In the genomic region with DNA sequence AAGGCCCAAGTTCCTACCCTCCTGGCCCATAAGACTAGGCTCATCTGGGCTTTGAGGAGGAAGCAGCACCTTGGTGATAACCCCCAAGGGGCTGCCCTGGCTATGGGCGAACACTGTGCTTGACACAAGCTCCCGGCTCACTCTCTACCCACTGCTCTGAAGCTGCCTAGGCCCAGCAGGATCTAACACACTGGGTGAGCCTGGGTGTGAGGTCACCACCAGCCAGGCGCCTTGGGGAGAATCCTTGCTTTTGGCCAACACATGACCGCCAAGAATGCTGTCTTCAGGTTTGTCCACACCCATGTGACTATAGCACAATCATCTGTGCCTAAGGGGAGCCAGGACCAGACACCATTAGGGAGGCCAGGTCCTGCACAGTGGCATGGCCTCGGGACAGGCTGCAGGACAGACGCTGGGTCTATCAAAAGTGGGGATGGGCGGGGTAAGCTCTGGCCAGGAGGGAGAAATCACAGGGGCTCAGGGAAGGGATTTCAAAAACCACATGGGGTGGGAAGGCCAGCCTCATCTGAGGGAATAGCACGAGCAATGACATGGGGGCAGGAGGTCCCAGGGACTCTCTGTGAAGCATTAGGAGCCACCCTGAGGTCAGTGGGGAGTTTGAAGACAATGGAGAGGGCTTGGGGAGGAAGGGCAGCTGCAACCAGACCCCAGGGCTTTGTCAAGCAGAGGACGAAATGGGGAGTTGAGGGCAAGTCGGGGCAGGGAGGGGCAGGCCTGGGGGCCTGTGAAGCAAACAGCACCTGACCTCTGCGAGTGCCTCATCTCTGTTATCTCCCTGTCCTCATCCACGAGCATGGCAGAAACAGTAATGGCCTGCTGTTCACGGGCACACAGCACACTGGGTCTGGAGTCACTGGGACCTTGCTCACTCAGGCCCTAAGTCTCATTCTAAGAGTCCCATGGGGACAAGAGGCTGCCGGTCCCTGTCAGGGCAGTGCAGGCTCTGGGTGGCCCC, we compare ENCODE assay signal across 13 cellular contexts. TPM values are rescaled to one million over a fixed set of nuclear protein-coding genes. Genes with fewer than 3 reads are reported as not detected.
A peak's percentile ranks its signal among the peaks of the same experiment; 100 is the strongest.
DNase-seq lines count a peak whose midpoint lies in the region; ATAC-seq, FAIRE-seq and TF ChIP-seq lines count a peak whose summit lies in the region.
"Had no signal": no experiment of that assay in that cellular context is flagged by ENCODE, and none has a peak within 500 bp of the region (broad histone marks: within the 10 kb centered on the region; RNA-seq: fewer than 3 reads in every experiment).

No MANE protein-coding gene starts in this region.

- BruUV-seq in K562 (replicated peaks; lab: Mats Ljungman, UMichigan) = no TSS peak

- in situ Hi-C loops in K562 (cut with MboI) = loop anchor here (5.0 kb wide), 1 partner anchor 57 kb away; no protein-coding TSS in a partner anchor

- no peak for TF ChIP-seq RAD21 in K562 (CRISPR knock-in tag; conservative IDR thresholded peaks at IDR 0.05 in 1 of 2, IDR thresholded peaks at IDR 0.05 in 1 of 2)

- CTCF ChIA-PET in K562 (lab: Yijun Ruan, JAX; ENCODE audit: low intra/inter-chr PET ratio) = interaction anchor here (1.1 kb wide), 1 partner anchor 45 kb away, joined by 3 read pairs; no protein-coding TSS in a partner anchor

- TF ChIP-seq EP300 in K562 (IDR thresholded peaks at IDR 0.05; ENCODE audit: low read length) = no peak

- H3K79me2 ChIP-seq in DOHH2 (ENCODE audit: control insufficient read depth, low read length) (peaks cover 98% of the 10 kb centered on the region), K562 (ENCODE audit: control insufficient read depth, insufficient read depth, low read length) (peaks cover 77% of the 10 kb centered on the region), neural progenitor cell (ENCODE audit: low read depth) (peaks cover 85% of the 10 kb centered on the region)

- H3F3A ChIP-seq in DOHH2 (ENCODE audit: control insufficient read depth, insufficient read depth) (peaks cover 12% of the 10 kb centered on the region), neural progenitor cell (ENCODE audit: low read depth) (no peaks in the 10 kb centered on the region)

- H3K36me3 ChIP-seq in BLaER1 treated with 17β-estradiol and CSF1 and Interleukin-3, amounts not matched to agents 10 nM and 100 nM = peaks cover 0 to 24% (median 7%) of the 10 kb centered on the region in 11 experiments; a peak in 14 of 22 replicates
- H3K36me3 ChIP-seq in DOHH2 (ENCODE audit: control insufficient read depth, low read length) (0 out of 2 replicates have a peak, but pooled peaks cover 5% of the 10 kb centered on the region), K562 (ENCODE audit: control insufficient read depth, insufficient read depth, low read length) (no peaks in the 10 kb centered on the region; the same call in 2 of the 3 replicates), neural progenitor cell (no peaks in the 10 kb centered on the region)

- H3K27me3 Mint-ChIP-seq in naive thymus-derived CD8-positive, alpha-beta T cell = no peaks in the 10 kb centered on the region
- H3K27me3 Mint-ChIP-seq in neural progenitor cell (ENCODE audit: insufficient read depth, low read depth) = no peaks in the 10 kb centered on the region
- H3K27me3 Mint-ChIP-seq: brain had no signal

- H3K9me1 ChIP-seq in K562 (ENCODE audit: control insufficient read depth, insufficient read depth, low read length) = peaks cover 8% of the 10 kb centered on the region

- WGBS in K562 (ENCODE audit: insufficient coverage, low coverage, missing lambda C conversion rate) = 69% methylated on average over 12 of the region's 14 CpGs

- POLR2A ChIA-PET in K562 (lab: Yijun Ruan, JAX) = no interaction called here
- POLR2A ChIA-PET in naive thymus-derived CD8-positive, alpha-beta T cell (lab: Charles Lee) = no interaction called here

- peaks cover 0 to 14% (median 0%) of the 10 kb centered on the region in 3 donors for H3K36me3 Mint-ChIP-seq in naive thymus-derived CD8-positive, alpha-beta T cell
- peaks cover 3% of the 10 kb centered on the region for H3K36me3 Mint-ChIP-seq in neural progenitor cell

- peak; percentile 31; the same call in 2 of the 3 replicates for ATAC-seq in K562
- ATAC-seq in naive thymus-derived CD8-positive, alpha-beta T cell = no peak

- H3K4me3 ChIP-seq in BLaER1 treated with 17β-estradiol and CSF1 and Interleukin-3, amounts not matched to agents 10 nM and 100 nM = no peak overlapping the region
- H3K4me3 ChIP-seq in DOHH2 (ENCODE audit: low read length) (0 out of 2 replicates have a peak overlapping the region, but pooled peaks have one; percentile 33), K562 (no peak overlapping the region), neural progenitor cell (no peak overlapping the region)

- DNase-seq in K562 (ENCODE audit: extremely low read depth in 1 of 4, low spot score in 3 of 4) = no peak
- no peak for DNase-seq in naive thymus-derived CD8-positive, alpha-beta T cell
- DNase-seq in neural progenitor cell (ENCODE audit: low spot score) = no peak
- no peak for DNase-seq in GM19238 (ENCODE audit: insufficient read length, low spot score)
- no peak for DNase-seq in NCI-H524 treated with DMSO at 0.1 percent for 48 hours (lab: John Stamatoyannopoulos, UW)
- DNase-seq: activated naive CD4-positive, alpha-beta T cell treated with Interleukin-2 at 50 U/mL for 16 hours; DMS53; hypothalamus; left cardiac atrium; NCI-H446 treated with DMSO at 0.1 percent for 48 hours had no signal

- no peaks in the 10 kb centered on the region for H3K9me3 Mint-ChIP-seq in naive thymus-derived CD8-positive, alpha-beta T cell
- no peaks in the 10 kb centered on the region for H3K9me3 Mint-ChIP-seq in neural progenitor cell

- TF ChIP-seq CTCF in DOHH2 (IDR thresholded peaks at IDR 0.05; ENCODE audit: low read depth, low read length, poor library complexity, severe bottlenecking) (no peak), K562 (IDR thresholded peaks at IDR 0.05 in 2 of 3, conservative IDR thresholded peaks at IDR 0.05 in 1 of 3; ENCODE audit: insufficient read depth in 2 of 3, low read depth in 1 of 3, low read length in 3 of 3) (no peak), neural progenitor cell (IDR thresholded peaks at IDR 0.05) (no peak)

- H3K9me2 ChIP-seq in DOHH2 (replicated peaks; ENCODE audit: control insufficient read depth, low read length) = no peaks in the 10 kb centered on the region

- no peak overlapping the region for H3K4me3 Mint-ChIP-seq in naive thymus-derived CD8-positive, alpha-beta T cell
- no peak overlapping the region for H3K4me3 Mint-ChIP-seq in neural progenitor cell
- H3K4me3 Mint-ChIP-seq: brain had no signal

- peak overlapping the region in 4 of 11 experiments; percentile 4 to 45 (median 16); a peak in 5 of 22 replicates for H3K27ac ChIP-seq in BLaER1 treated with 17β-estradiol and CSF1 and Interleukin-3, amounts not matched to agents 10 nM and 100 nM
- H3K27ac ChIP-seq in DOHH2 (ENCODE audit: low read depth, low read length) = peak overlapping the region; percentile 30; the same call in 1 of the 2 replicates
- H3K27ac ChIP-seq in K562 (ENCODE audit: extremely low read depth, low read depth, low read length) = no peak overlapping the region
- no peak overlapping the region for H3K27ac ChIP-seq in neural progenitor cell

- H3K27me3 ChIP-seq in BLaER1 treated with 17β-estradiol and CSF1 and Interleukin-3, amounts not matched to agents 10 nM and 100 nM = no peaks in the 10 kb centered on the region
- H3K27me3 ChIP-seq in DOHH2 (ENCODE audit: control insufficient read depth, low read length) (no peaks in the 10 kb centered on the region), K562 (ENCODE audit: control insufficient read depth in 2 of 2, insufficient read depth in 2 of 2, low read length in 2 of 2) (no peaks in the 10 kb centered on the region), neural progenitor cell (no peaks in the 10 kb centered on the region)

- peak overlapping the region in 9 of 11 experiments; percentile 6 to 55 (median 27); a peak in 12 of 22 replicates for H3K4me2 ChIP-seq in BLaER1 treated with 17β-estradiol and CSF1 and Interleukin-3, amounts not matched to agents 10 nM and 100 nM
- peak overlapping the region; percentile 47 for H3K4me2 ChIP-seq in DOHH2 (ENCODE audit: low read length)
- H3K4me2 ChIP-seq in K562 (ENCODE audit: insufficient read depth, low read length) = no peak overlapping the region
- no peak overlapping the region for H3K4me2 ChIP-seq in neural progenitor cell

- peaks cover 34 to 88% (median 72%) of the 10 kb centered on the region in 4 donors for H3K4me1 Mint-ChIP-seq in naive thymus-derived CD8-positive, alpha-beta T cell
- peaks cover 3% of the 10 kb centered on the region for H3K4me1 Mint-ChIP-seq in neural progenitor cell

- intact Hi-C loops in K562 (cut with micrococcal nuclease) = no loop called here

- H2AFZ ChIP-seq in K562 (ENCODE audit: low read depth, low read length) (no peak overlapping the region), neural progenitor cell (replicated peaks) (no peak overlapping the region)

- peaks cover 64 to 100% (median 85%) of the 10 kb centered on the region in 11 experiments for H4K20me1 ChIP-seq in BLaER1 treated with 17β-estradiol and CSF1 and Interleukin-3, amounts not matched to agents 10 nM and 100 nM
- H4K20me1 ChIP-seq in DOHH2 (ENCODE audit: control insufficient read depth, insufficient read depth, low read depth, low read length) (peaks cover 8% of the 10 kb centered on the region; the same call in 1 of the 2 replicates), K562 (replicated peaks; ENCODE audit: control insufficient read depth, insufficient read depth, low read length) (peaks cover 46% of the 10 kb centered on the region), neural progenitor cell (ENCODE audit: low read depth) (peaks cover 55% of the 10 kb centered on the region)

- 0 out of 22 replicates have a peak, but pooled peaks cover 0 to 5% (median 0%) of the 10 kb centered on the region in 11 experiments for H3K9me3 ChIP-seq in BLaER1 treated with 17β-estradiol and CSF1 and Interleukin-3, amounts not matched to agents 10 nM and 100 nM (replicated peaks in 1 of 11)
- H3K9me3 ChIP-seq in DOHH2 (ENCODE audit: control insufficient read depth, insufficient read depth, low read length) (no peaks in the 10 kb centered on the region), K562 (replicated peaks; ENCODE audit: control insufficient read depth, insufficient read depth, low read depth, low read length) (no peaks in the 10 kb centered on the region), neural progenitor cell (ENCODE audit: low read depth) (no peaks in the 10 kb centered on the region)

- peak overlapping the region in 6 of 10 donors; percentile 25 to 66 (median 50) for H3K27ac Mint-ChIP-seq in naive thymus-derived CD8-positive, alpha-beta T cell
- no peak overlapping the region for H3K27ac Mint-ChIP-seq in neural progenitor cell

- no peak overlapping the region; a peak in 1 of 22 replicates for H3K9ac ChIP-seq in BLaER1 treated with 17β-estradiol and CSF1 and Interleukin-3, amounts not matched to agents 10 nM and 100 nM
- H3K9ac ChIP-seq in K562 (ENCODE audit: insufficient read depth in 1 of 2, low read depth in 2 of 2, low read length in 2 of 2) (peak overlapping the region in 1 of 2 experiments; percentile 38; a peak in 1 of 4 replicates), neural progenitor cell (no peak overlapping the region)

- no peak for TF ChIP-seq POLR2A in K562 (conservative IDR thresholded peaks at IDR 0.05)

- H3K4me1 ChIP-seq in BLaER1 treated with 17β-estradiol and CSF1 and Interleukin-3, amounts not matched to agents 10 nM and 100 nM = peaks cover 64 to 86% (median 75%) of the 10 kb centered on the region in 10 experiments
- H3K4me1 ChIP-seq in DOHH2 (ENCODE audit: control insufficient read depth, low read length) (peaks cover 97% of the 10 kb centered on the region), K562 (replicated peaks in 1 of 2; ENCODE audit: control insufficient read depth in 2 of 2, insufficient read depth in 2 of 2, low read length in 2 of 2) (peaks cover 8 to 18% of the 10 kb centered on the region in 2 experiments; a peak in 4 of 5 replicates), neural progenitor cell (peaks cover 11% of the 10 kb centered on the region)

- no peak for FAIRE-seq in K562 (lab: Jason Lieb, UNC)

RNA-seq across cellular contexts. Expression of gene BICD2, which starts 29.4 kb away (rescaled TPM):
- total RNA-seq in K562 (2011; cell fraction: chromatin; rRNA removed; ENCODE audit: low replicate concordance) = 11.6 and 16.6 TPM in 2 replicates
- total RNA-seq in K562 (2011; cell fraction: nucleolus; rRNA removed) = 8.3 and 9.7 TPM in 2 replicates
- total RNA-seq in K562 (2011; cell fraction: nucleoplasm; rRNA removed) = 13.4 and 19.4 TPM in 2 replicates
- total RNA-seq in K562 (2014; rRNA removed) = 18.8 and 20.9 TPM in 2 replicates
- total RNA-seq in K562 (2014; rRNA removed; fragmentation: Illumina TruSeq; extraction: Trizol) = 10.3 and 11.8 TPM in 2 replicates
- total RNA-seq in K562 (2015; rRNA removed; fragmentation: Illumina TruSeq; extraction: Trizol) = 16.9 and 17.9 TPM in 2 replicates
- total RNA-seq in K562 (2021) = 22.4 and 23.4 TPM in 2 replicates
- polyA plus RNA-seq in K562 (2011; rRNA removed) = 6.1 and 6.6 TPM in 2 replicates
- 6.7 and 7.1 TPM in 2 replicates for polyA plus RNA-seq in K562 (2011; cell fraction: cytosol; rRNA removed)
- 19.7 and 24.3 TPM in 2 replicates for polyA plus RNA-seq in K562 (2011; cell fraction: nucleus; rRNA removed)
- polyA plus RNA-seq in K562 (2012) = 13.0 and 13.4 TPM in 2 replicates
- 11.0 and 12.7 TPM in 2 replicates for polyA plus RNA-seq in K562 (2014; fragmentation: Illumina TruSeq; extraction: Trizol)
- polyA plus RNA-seq in K562 (2014; fragmentation: Nextera tagmentation; extraction: Ambion mirVana) = 1 to 10 TPM; 3.6 to 4.3 TPM
- 12.1 and 14.1 TPM in 2 replicates for polyA plus RNA-seq in K562 (2014; rRNA removed)
- 4.7 and 6.5 TPM in 2 replicates for polyA minus RNA-seq in K562 (2011; rRNA and poly(A)+ RNA removed)
- 6.4 and 8.6 TPM in 2 replicates for polyA minus RNA-seq in K562 (2011; cell fraction: cytosol; rRNA and poly(A)+ RNA removed)
- 7.7 and 8.9 TPM in 2 replicates for polyA minus RNA-seq in K562 (2011; cell fraction: nucleus; rRNA and poly(A)+ RNA removed)
- total RNA-seq in naive thymus-derived CD8-positive, alpha-beta T cell = 10 to 100 TPM; 28.3 to 29.1 TPM
- 10 to 100 TPM in 2 of 3 donors, 1 to 10 TPM in 1; 5.9 to 20.1 (median 10.1) TPM for polyA plus RNA-seq in naive thymus-derived CD8-positive, alpha-beta T cell
- total RNA-seq in neural progenitor cell (ENCODE audit: low replicate concordance) = 15.1 and 22.9 TPM in 2 replicates

Comparison
In these comparisons a context has a peak if more than half of its experiments do, and no peak if none do; other contexts are left out.
1. H3K4me2 ChIP-seq: peak in BLaER1 treated with 17β-estradiol and CSF1 and Interleukin-3, amounts not matched to agents 10 nM and 100 nM (9 of 11) and DOHH2 (single experiment); none in K562 (single experiment) and neural progenitor cell (single experiment).